In the genomic region with DNA sequence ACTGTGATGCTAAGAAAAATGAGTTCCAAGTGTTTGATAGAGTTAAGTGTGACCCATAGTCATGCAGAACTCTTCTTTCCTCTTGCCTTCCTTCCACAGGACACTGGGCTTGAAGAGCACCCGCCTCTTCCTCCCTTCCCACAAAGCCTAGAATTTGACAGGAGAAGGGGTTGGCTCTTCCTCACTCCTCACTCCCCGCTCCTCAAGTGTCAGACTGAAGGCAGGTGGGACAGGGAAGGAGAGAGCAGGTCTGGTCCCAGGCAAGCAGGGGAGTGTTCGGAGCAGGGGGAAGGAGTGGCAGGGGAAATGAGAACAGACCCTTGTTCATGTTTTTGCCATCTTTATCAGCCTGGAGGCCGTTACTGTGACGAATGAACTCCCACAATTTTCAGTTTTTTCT, we compare ENCODE assay signal across 26 cellular contexts. TPM values are rescaled to one million over a fixed set of nuclear protein-coding genes. Genes with fewer than 3 reads are reported as not detected.
DNase-seq lines count a peak whose midpoint lies in the region; ATAC-seq and TF ChIP-seq lines count a peak whose summit lies in the region.
"Had no signal": no experiment of that assay in that cellular context is flagged by ENCODE, and none has a peak within 500 bp of the region (broad histone marks: within the 10 kb centered on the region; RNA-seq: fewer than 3 reads in every experiment).

No MANE protein-coding gene starts in this region.

- no peak overlapping the region for H3K27ac Mint-ChIP-seq in activated CD4-positive, alpha-beta T cell treated with anti-CD3 and anti-CD28 coated beads, Interleukin-2, amount 10 ng/mL, durations not matched to agents 24 days and 14 days
- H3K27ac Mint-ChIP-seq in activated CD4-positive, alpha-beta T cell treated with anti-CD3 and anti-CD28 coated beads, Interleukin-2, amount 10 ng/mL, durations not matched to agents 7 days and 5 days = no peak overlapping the region
- H3K27ac Mint-ChIP-seq in WTC11 = no peak overlapping the region
- H3K27ac Mint-ChIP-seq in stimulated activated effector memory CD8-positive, alpha-beta T cell treated with anti-CD3 and anti-CD28 coated beads, Interleukin-12 subunit alpha, Interleukin-12 subunit beta, amount 100 ng/mL, for 72 hours = peak overlapping the region; percentile 68
- H3K27ac Mint-ChIP-seq: H9 had no signal

- intact Hi-C loops in activated CD4-positive, alpha-beta T cell treated with anti-CD3 and anti-CD28 coated beads, Interleukin-2, amount 10 ng/mL, durations not matched to agents 24 days and 14 days (cut with micrococcal nuclease) = no loop called here

- CTCF ChIA-PET in activated CD4-positive, alpha-beta T cell treated with anti-CD3 and anti-CD28 coated beads, Interleukin-2, amount 10 ng/mL, durations not matched to agents 7 days and 5 days (lab: Charles Lee) = no interaction called here
- CTCF ChIA-PET in WTC11 (lab: Charles Lee) = no interaction called here

- no peak for TF ChIP-seq CTCF in WTC11 (IDR thresholded peaks at IDR 0.05)

- POLR2A ChIA-PET in activated CD4-positive, alpha-beta T cell treated with anti-CD3 and anti-CD28 coated beads, Interleukin-2, amount 10 ng/mL, durations not matched to agents 7 days and 5 days (lab: Charles Lee) = no interaction called here
- POLR2A ChIA-PET in WTC11 (lab: Charles Lee) = no interaction called here

- H3K27me3 Mint-ChIP-seq in activated CD4-positive, alpha-beta T cell treated with anti-CD3 and anti-CD28 coated beads, Interleukin-2, amount 10 ng/mL, durations not matched to agents 24 days and 14 days = no peaks in the 10 kb centered on the region
- no peaks in the 10 kb centered on the region for H3K27me3 Mint-ChIP-seq in activated CD4-positive, alpha-beta T cell treated with anti-CD3 and anti-CD28 coated beads, Interleukin-2, amount 10 ng/mL, durations not matched to agents 7 days and 5 days
- H3K27me3 Mint-ChIP-seq in WTC11 (ENCODE audit: low read depth) = no peaks in the 10 kb centered on the region

- peak; percentile 43 for ATAC-seq in WTC11
- no peak for ATAC-seq in stimulated activated effector memory CD8-positive, alpha-beta T cell treated with anti-CD3 and anti-CD28 coated beads, Interleukin-12 subunit alpha, Interleukin-12 subunit beta, amount 100 ng/mL, for 72 hours

- H3K4me1 Mint-ChIP-seq in activated CD4-positive, alpha-beta T cell treated with anti-CD3 and anti-CD28 coated beads, Interleukin-2, amount 10 ng/mL, durations not matched to agents 24 days and 14 days = peaks cover 2% of the 10 kb centered on the region
- peaks cover 6% of the 10 kb centered on the region for H3K4me1 Mint-ChIP-seq in activated CD4-positive, alpha-beta T cell treated with anti-CD3 and anti-CD28 coated beads, Interleukin-2, amount 10 ng/mL, durations not matched to agents 7 days and 5 days
- H3K4me1 Mint-ChIP-seq in WTC11 = peaks cover 5% of the 10 kb centered on the region; the same call in 1 of the 2 replicates
- H3K4me1 Mint-ChIP-seq in stimulated activated effector memory CD8-positive, alpha-beta T cell treated with anti-CD3 and anti-CD28 coated beads, Interleukin-12 subunit alpha, Interleukin-12 subunit beta, amount 100 ng/mL, for 72 hours = no peaks in the 10 kb centered on the region
- H3K4me1 Mint-ChIP-seq: H9 had no signal

- no peaks in the 10 kb centered on the region for H3K9me3 Mint-ChIP-seq in activated CD4-positive, alpha-beta T cell treated with anti-CD3 and anti-CD28 coated beads, Interleukin-2, amount 10 ng/mL, durations not matched to agents 24 days and 14 days
- H3K9me3 Mint-ChIP-seq in activated CD4-positive, alpha-beta T cell treated with anti-CD3 and anti-CD28 coated beads, Interleukin-2, amount 10 ng/mL, durations not matched to agents 7 days and 5 days = no peaks in the 10 kb centered on the region
- H3K9me3 Mint-ChIP-seq in WTC11 = no peaks in the 10 kb centered on the region
- H3K9me3 Mint-ChIP-seq in stimulated activated effector memory CD8-positive, alpha-beta T cell treated with anti-CD3 and anti-CD28 coated beads, Interleukin-12 subunit alpha, Interleukin-12 subunit beta, amount 100 ng/mL, for 72 hours = no peaks in the 10 kb centered on the region
- H3K9me3 Mint-ChIP-seq: CD14-positive monocyte had no signal

- peaks cover 16% of the 10 kb centered on the region for H3K36me3 Mint-ChIP-seq in activated CD4-positive, alpha-beta T cell treated with anti-CD3 and anti-CD28 coated beads, Interleukin-2, amount 10 ng/mL, durations not matched to agents 24 days and 14 days (ENCODE audit: low read depth)
- peaks cover 22% of the 10 kb centered on the region for H3K36me3 Mint-ChIP-seq in activated CD4-positive, alpha-beta T cell treated with anti-CD3 and anti-CD28 coated beads, Interleukin-2, amount 10 ng/mL, durations not matched to agents 7 days and 5 days (ENCODE audit: low read depth)
- peaks cover 28% of the 10 kb centered on the region for H3K36me3 Mint-ChIP-seq in WTC11
- H3K36me3 Mint-ChIP-seq in stimulated activated effector memory CD8-positive, alpha-beta T cell treated with anti-CD3 and anti-CD28 coated beads, Interleukin-12 subunit alpha, Interleukin-12 subunit beta, amount 100 ng/mL, for 72 hours = peaks cover 39% of the 10 kb centered on the region

- DNase-seq in activated CD4-positive, alpha-beta T cell treated with anti-CD3 and anti-CD28 coated beads, Interleukin-2, amount 10 ng/mL, durations not matched to agents 24 days and 14 days = peak; percentile 19
- DNase-seq in activated CD4-positive, alpha-beta T cell treated with anti-CD3 and anti-CD28 coated beads, Interleukin-2, amount 10 ng/mL, durations not matched to agents 7 days and 5 days = no peak
- no peak for DNase-seq in WTC11 (ENCODE audit: low spot score)
- DNase-seq in islet precursor cell = peak; percentile 49
- DNase-seq in stimulated activated effector memory CD8-positive, alpha-beta T cell treated with anti-CD3 and anti-CD28 coated beads, Interleukin-12 subunit alpha, Interleukin-12 subunit beta, amount 100 ng/mL, for 72 hours (ENCODE audit: low spot score in 2 of 2) = no peak
- DNase-seq in stimulated activated CD8-positive, alpha-beta memory T cell treated with anti-CD3 and anti-CD28 coated beads, Interleukin-4, amount 100 ng/mL, for 48 hours = no peak
- no peak for DNase-seq in NCI-H446 treated with DMSO at 0.1 percent for 48 hours (lab: John Stamatoyannopoulos, UW)
- DNase-seq in DMS114 treated with DMSO at 0.1 percent for 48 hours (lab: John Stamatoyannopoulos, UW; ENCODE audit: unreplicated experiment) = no peak
- DNase-seq: 8988T, ACHN, BE2C, Calu3, DMS153, H9, KBM-7, MV-4-11, NCI-H1105, NCI-H1436 treated with DMSO at 0.1 percent for 48 hours, NCI-H187 treated with DMSO at 0.1 percent for 48 hours, NCI-H524 treated with DMSO at 0.1 percent for 48 hours, NCI-H774, SJCRH30 had no signal

- H3K4me3 Mint-ChIP-seq in activated CD4-positive, alpha-beta T cell treated with anti-CD3 and anti-CD28 coated beads, Interleukin-2, amount 10 ng/mL, durations not matched to agents 24 days and 14 days = no peak overlapping the region
- H3K4me3 Mint-ChIP-seq in activated CD4-positive, alpha-beta T cell treated with anti-CD3 and anti-CD28 coated beads, Interleukin-2, amount 10 ng/mL, durations not matched to agents 7 days and 5 days = no peak overlapping the region
- H3K4me3 Mint-ChIP-seq in WTC11 = no peak overlapping the region
- H3K4me3 Mint-ChIP-seq in stimulated activated effector memory CD8-positive, alpha-beta T cell treated with anti-CD3 and anti-CD28 coated beads, Interleukin-12 subunit alpha, Interleukin-12 subunit beta, amount 100 ng/mL, for 72 hours = no peak overlapping the region
- H3K4me3 Mint-ChIP-seq: CD14-positive monocyte, H9 had no signal

TF ChIP-seq in WTC11, 78 proteins besides CTCF, POLR2A, EP300 and RAD21 (continues in another document):
- TF ChIP-seq ZNF396 (CRISPR knock-in tag; IDR thresholded peaks at IDR 0.05; ENCODE audit: borderline replicate concordance) = no peak
- no peak for TF ChIP-seq EMX1 (CRISPR knock-in tag; IDR thresholded peaks at IDR 0.05)
- no peak for TF ChIP-seq ZNF121 (CRISPR knock-in tag; IDR thresholded peaks at IDR 0.05)
- TF ChIP-seq, protein P1, sequence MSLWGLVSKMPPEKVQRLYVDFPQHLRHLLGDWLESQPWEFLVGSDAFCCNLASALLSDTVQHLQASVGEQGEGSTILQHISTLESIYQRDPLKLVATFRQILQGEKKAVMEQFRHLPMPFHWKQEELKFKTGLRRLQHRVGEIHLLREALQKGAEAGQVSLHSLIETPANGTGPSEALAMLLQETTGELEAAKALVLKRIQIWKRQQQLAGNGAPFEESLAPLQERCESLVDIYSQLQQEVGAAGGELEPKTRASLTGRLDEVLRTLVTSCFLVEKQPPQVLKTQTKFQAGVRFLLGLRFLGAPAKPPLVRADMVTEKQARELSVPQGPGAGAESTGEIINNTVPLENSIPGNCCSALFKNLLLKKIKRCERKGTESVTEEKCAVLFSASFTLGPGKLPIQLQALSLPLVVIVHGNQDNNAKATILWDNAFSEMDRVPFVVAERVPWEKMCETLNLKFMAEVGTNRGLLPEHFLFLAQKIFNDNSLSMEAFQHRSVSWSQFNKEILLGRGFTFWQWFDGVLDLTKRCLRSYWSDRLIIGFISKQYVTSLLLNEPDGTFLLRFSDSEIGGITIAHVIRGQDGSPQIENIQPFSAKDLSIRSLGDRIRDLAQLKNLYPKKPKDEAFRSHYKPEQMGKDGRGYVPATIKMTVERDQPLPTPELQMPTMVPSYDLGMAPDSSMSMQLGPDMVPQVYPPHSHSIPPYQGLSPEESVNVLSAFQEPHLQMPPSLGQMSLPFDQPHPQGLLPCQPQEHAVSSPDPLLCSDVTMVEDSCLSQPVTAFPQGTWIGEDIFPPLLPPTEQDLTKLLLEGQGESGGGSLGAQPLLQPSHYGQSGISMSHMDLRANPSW (CRISPR knock-in tag; conservative IDR thresholded peaks at IDR 0.05; ENCODE audit: low read depth) = no peak
- no peak for TF ChIP-seq NFE2L1 (CRISPR knock-in tag; IDR thresholded peaks at IDR 0.05)
- no peak for TF ChIP-seq ZNF671 (CRISPR knock-in tag; IDR thresholded peaks at IDR 0.05)

RNA-seq across cellular contexts. Expression of a gene that starts 10.7 kb away (rescaled TPM):
- 25.2 and 26.4 TPM in 2 replicates for total RNA-seq in activated CD4-positive, alpha-beta T cell treated with anti-CD3 and anti-CD28 coated beads, Interleukin-2, amount 10 ng/mL, durations not matched to agents 24 days and 14 days
- 10 to 100 TPM; 46.3 to 54.2 TPM for total RNA-seq in activated CD4-positive, alpha-beta T cell treated with anti-CD3 and anti-CD28 coated beads, Interleukin-2, amount 10 ng/mL, durations not matched to agents 7 days and 5 days
- total RNA-seq in WTC11 (2021) = 136 to 140 TPM (median 138 TPM) in 3 replicates

RNA-seq across cellular contexts. Expression of a gene that starts 20.2 kb away (rescaled TPM):
- not detected in 2 replicates for total RNA-seq in activated CD4-positive, alpha-beta T cell treated with anti-CD3 and anti-CD28 coated beads, Interleukin-2, amount 10 ng/mL, durations not matched to agents 24 days and 14 days
- total RNA-seq in activated CD4-positive, alpha-beta T cell treated with anti-CD3 and anti-CD28 coated beads, Interleukin-2, amount 10 ng/mL, durations not matched to agents 7 days and 5 days = not detected
- 0.02 to 0.05 TPM (median 0.04 TPM) in 3 replicates for total RNA-seq in WTC11 (2021)
- total RNA-seq: Calu3, H9, HT1080, LHCN-M2, MCF 10A, SJCRH30 had no signal

Comparison
In these comparisons a context has a peak if more than half of its experiments do, and no peak if none do; other contexts are left out.
1. DNase-seq: peak in activated CD4-positive, alpha-beta T cell treated with anti-CD3 and anti-CD28 coated beads, Interleukin-2, amount 10 ng/mL, durations not matched to agents 24 days and 14 days (single experiment) and islet precursor cell (single experiment); none in activated CD4-positive, alpha-beta T cell treated with anti-CD3 and anti-CD28 coated beads, Interleukin-2, amount 10 ng/mL, durations not matched to agents 7 days and 5 days (single experiment), WTC11 (single experiment), stimulated activated effector memory CD8-positive, alpha-beta T cell treated with anti-CD3 and anti-CD28 coated beads, Interleukin-12 subunit alpha, Interleukin-12 subunit beta, amount 100 ng/mL, for 72 hours (0 of 2), stimulated activated CD8-positive, alpha-beta memory T cell treated with anti-CD3 and anti-CD28 coated beads, Interleukin-4, amount 100 ng/mL, for 48 hours (single experiment), NCI-H446 treated with DMSO at 0.1 percent for 48 hours (single experiment) and DMS114 treated with DMSO at 0.1 percent for 48 hours (single experiment).